1 cellular context compared by ENCODE assay signal in the genomic region with DNA sequence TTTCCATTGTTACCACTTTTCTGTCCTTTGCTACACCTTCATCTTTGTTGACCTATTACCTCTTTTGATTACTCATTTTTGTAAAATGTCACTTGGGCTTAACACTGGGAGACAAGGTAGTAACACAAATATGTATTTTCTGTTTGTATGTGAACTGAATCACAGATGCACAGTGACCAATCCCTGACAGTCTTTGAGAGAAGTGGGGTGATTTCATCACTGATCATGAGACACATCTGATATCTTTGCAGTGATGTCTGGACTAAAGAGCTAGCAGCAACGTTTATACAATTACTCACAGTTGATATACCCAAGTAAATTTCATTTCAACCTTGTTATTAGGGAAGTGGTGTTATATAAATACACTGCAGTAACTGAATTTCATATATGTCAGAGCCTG.
TF ChIP-seq lines count a peak whose summit lies in the region.

No MANE protein-coding gene starts in this region.

TF ChIP-seq in GM23338, 12 proteins besides CTCF, POLR2A, EP300 and RAD21 (continued from another document):
- TF ChIP-seq, protein P1, sequence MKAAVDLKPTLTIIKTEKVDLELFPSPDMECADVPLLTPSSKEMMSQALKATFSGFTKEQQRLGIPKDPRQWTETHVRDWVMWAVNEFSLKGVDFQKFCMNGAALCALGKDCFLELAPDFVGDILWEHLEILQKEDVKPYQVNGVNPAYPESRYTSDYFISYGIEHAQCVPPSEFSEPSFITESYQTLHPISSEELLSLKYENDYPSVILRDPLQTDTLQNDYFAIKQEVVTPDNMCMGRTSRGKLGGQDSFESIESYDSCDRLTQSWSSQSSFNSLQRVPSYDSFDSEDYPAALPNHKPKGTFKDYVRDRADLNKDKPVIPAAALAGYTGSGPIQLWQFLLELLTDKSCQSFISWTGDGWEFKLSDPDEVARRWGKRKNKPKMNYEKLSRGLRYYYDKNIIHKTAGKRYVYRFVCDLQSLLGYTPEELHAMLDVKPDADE (IDR thresholded peaks at IDR 0.05): no peak
- TF ChIP-seq NANOG (IDR thresholded peaks at IDR 0.05; ENCODE audit: borderline replicate concordance): no peak
- TF ChIP-seq STAT1 (IDR thresholded peaks at IDR 0.05; ENCODE audit: unreplicated experiment): no peak
- no peak for TF ChIP-seq EZH2phosphoT487 (IDR thresholded peaks at IDR 0.05; ENCODE audit: unreplicated experiment)
- TF ChIP-seq, protein P2, sequence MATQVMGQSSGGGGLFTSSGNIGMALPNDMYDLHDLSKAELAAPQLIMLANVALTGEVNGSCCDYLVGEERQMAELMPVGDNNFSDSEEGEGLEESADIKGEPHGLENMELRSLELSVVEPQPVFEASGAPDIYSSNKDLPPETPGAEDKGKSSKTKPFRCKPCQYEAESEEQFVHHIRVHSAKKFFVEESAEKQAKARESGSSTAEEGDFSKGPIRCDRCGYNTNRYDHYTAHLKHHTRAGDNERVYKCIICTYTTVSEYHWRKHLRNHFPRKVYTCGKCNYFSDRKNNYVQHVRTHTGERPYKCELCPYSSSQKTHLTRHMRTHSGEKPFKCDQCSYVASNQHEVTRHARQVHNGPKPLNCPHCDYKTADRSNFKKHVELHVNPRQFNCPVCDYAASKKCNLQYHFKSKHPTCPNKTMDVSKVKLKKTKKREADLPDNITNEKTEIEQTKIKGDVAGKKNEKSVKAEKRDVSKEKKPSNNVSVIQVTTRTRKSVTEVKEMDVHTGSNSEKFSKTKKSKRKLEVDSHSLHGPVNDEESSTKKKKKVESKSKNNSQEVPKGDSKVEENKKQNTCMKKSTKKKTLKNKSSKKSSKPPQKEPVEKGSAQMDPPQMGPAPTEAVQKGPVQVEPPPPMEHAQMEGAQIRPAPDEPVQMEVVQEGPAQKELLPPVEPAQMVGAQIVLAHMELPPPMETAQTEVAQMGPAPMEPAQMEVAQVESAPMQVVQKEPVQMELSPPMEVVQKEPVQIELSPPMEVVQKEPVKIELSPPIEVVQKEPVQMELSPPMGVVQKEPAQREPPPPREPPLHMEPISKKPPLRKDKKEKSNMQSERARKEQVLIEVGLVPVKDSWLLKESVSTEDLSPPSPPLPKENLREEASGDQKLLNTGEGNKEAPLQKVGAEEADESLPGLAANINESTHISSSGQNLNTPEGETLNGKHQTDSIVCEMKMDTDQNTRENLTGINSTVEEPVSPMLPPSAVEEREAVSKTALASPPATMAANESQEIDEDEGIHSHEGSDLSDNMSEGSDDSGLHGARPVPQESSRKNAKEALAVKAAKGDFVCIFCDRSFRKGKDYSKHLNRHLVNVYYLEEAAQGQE (IDR thresholded peaks at IDR 0.05; ENCODE audit: unreplicated experiment): no peak
- TF ChIP-seq POLR2AphosphoS5 (IDR thresholded peaks at IDR 0.05; ENCODE audit: low read depth): no peak
- no peak for TF ChIP-seq ZNF331 (CRISPR knock-in tag; IDR thresholded peaks at IDR 0.05; ENCODE audit: low read depth)
